17 cellular contexts compared by ENCODE assay signal in genomic region chr10:43360086-43360485, GRCh38. TPM values are rescaled to one million over a fixed set of nuclear protein-coding genes. Genes with fewer than 3 reads are reported as not detected.
DNase-seq lines count a peak whose midpoint lies in the region; ATAC-seq, FAIRE-seq and TF ChIP-seq lines count a peak whose summit lies in the region.
"Had no signal": no experiment of that assay in that cellular context is flagged by ENCODE, and none has a peak within 500 bp of the region (broad histone marks: within the 10 kb centered on the region; RNA-seq: fewer than 3 reads in every experiment).

No MANE protein-coding gene starts in this region.

- no peak overlapping the region for H3K4me3 ChIP-seq in epithelial cell of esophagus (ENCODE audit: low read length)
- H3K4me3 ChIP-seq: left lung, SJSA1, thoracic aorta had no signal

- ATAC-seq in activated CD8-positive, alpha-beta memory T cell treated with anti-CD3 and anti-CD28 coated beads, Interleukin-2, amount 10 ng/mL, durations not matched to agents 7 days and 5 days: no peak
- ATAC-seq: left lung had no signal

- peaks cover 1% of the 10 kb centered on the region for H3K36me3 Mint-ChIP-seq in activated CD8-positive, alpha-beta memory T cell treated with anti-CD3 and anti-CD28 coated beads, Interleukin-2, amount 10 ng/mL, durations not matched to agents 7 days and 5 days
- peaks cover 8% of the 10 kb centered on the region for H3K36me3 Mint-ChIP-seq in activated CD4-positive, alpha-beta memory T cell treated with anti-CD3 and anti-CD28 coated beads for 36 hours
- H3K36me3 Mint-ChIP-seq in progenitor cell of endocrine pancreas (ENCODE audit: insufficient read depth): no peaks in the 10 kb centered on the region

- intact Hi-C loops in activated CD4-positive, alpha-beta memory T cell treated with anti-CD3 and anti-CD28 coated beads for 36 hours (cut with micrococcal nuclease): loop anchor here (5.0 to 10.0 kb wide), 3 partner anchors 218 to 555 kb away; no protein-coding TSS in a partner anchor

- peak overlapping the region; percentile 69 for H3K27ac Mint-ChIP-seq in activated CD8-positive, alpha-beta memory T cell treated with anti-CD3 and anti-CD28 coated beads, Interleukin-2, amount 10 ng/mL, durations not matched to agents 7 days and 5 days
- peak overlapping the region; percentile 77 for H3K27ac Mint-ChIP-seq in activated CD4-positive, alpha-beta memory T cell treated with anti-CD3 and anti-CD28 coated beads for 36 hours
- H3K27ac Mint-ChIP-seq in progenitor cell of endocrine pancreas: no peak overlapping the region

- H3K4me3 Mint-ChIP-seq in activated CD8-positive, alpha-beta memory T cell treated with anti-CD3 and anti-CD28 coated beads, Interleukin-2, amount 10 ng/mL, durations not matched to agents 7 days and 5 days: no peak overlapping the region
- peak overlapping the region; percentile 42 for H3K4me3 Mint-ChIP-seq in activated CD4-positive, alpha-beta memory T cell treated with anti-CD3 and anti-CD28 coated beads for 36 hours
- peak overlapping the region; percentile 32 for H3K4me3 Mint-ChIP-seq in progenitor cell of endocrine pancreas (ENCODE audit: low read depth)

- H3K27me3 Mint-ChIP-seq in activated CD8-positive, alpha-beta memory T cell treated with anti-CD3 and anti-CD28 coated beads, Interleukin-2, amount 10 ng/mL, durations not matched to agents 7 days and 5 days: no peaks in the 10 kb centered on the region
- H3K27me3 Mint-ChIP-seq in activated CD4-positive, alpha-beta memory T cell treated with anti-CD3 and anti-CD28 coated beads for 36 hours: no peaks in the 10 kb centered on the region
- no peaks in the 10 kb centered on the region for H3K27me3 Mint-ChIP-seq in progenitor cell of endocrine pancreas

- no peak for FAIRE-seq in frontal cortex (lab: Jason Lieb, UNC)

- DNase-seq in activated CD8-positive, alpha-beta memory T cell treated with anti-CD3 and anti-CD28 coated beads, Interleukin-2, amount 10 ng/mL, durations not matched to agents 7 days and 5 days: no peak
- DNase-seq in activated CD8-positive, alpha-beta memory T cell treated with anti-CD3 and anti-CD28 coated beads for 24 hours: no peak
- DNase-seq in activated CD4-positive, alpha-beta memory T cell treated with anti-CD3 and anti-CD28 coated beads for 36 hours: no peak
- DNase-seq in epithelial cell of esophagus (ENCODE audit: low read depth) (peak; percentile 34), progenitor cell of endocrine pancreas (ENCODE audit: low spot score, unreplicated experiment) (no peak), hypothalamus (lab: John Stamatoyannopoulos, UW) (no peak), SIG-M5 (lab: John Stamatoyannopoulos, UW) (no peak), frontal cortex (ENCODE audit: low spot score in 2 of 2) (no peak)
- DNase-seq: COR-L47; left lung; NCI-H146; NCI-H446; stimulated activated CD4-positive, alpha-beta T cell treated with anti-CD3 and anti-CD28 coated beads, Interleukin-15, amount 100 ng/mL, for 24 hours had no signal

- CTCF ChIA-PET in activated CD8-positive, alpha-beta memory T cell treated with anti-CD3 and anti-CD28 coated beads, Interleukin-2, amount 10 ng/mL, durations not matched to agents 7 days and 5 days (lab: Charles Lee): interaction anchor here (0.7 to 1.1 kb wide), 3 partner anchors 8 to 68 kb away, joined by 3 to 4 read pairs (median 3); no protein-coding TSS in a partner anchor
- CTCF ChIA-PET in activated CD4-positive, alpha-beta memory T cell treated with anti-CD3 and anti-CD28 coated beads for 36 hours (lab: Charles Lee): interaction anchor here (0.7 to 1.2 kb wide), 3 partner anchors 67 to 101 kb away, joined by 4 read pairs; no protein-coding TSS in a partner anchor

- no peak for TF ChIP-seq CTCF in epithelial cell of esophagus (IDR thresholded peaks at IDR 0.05; ENCODE audit: insufficient read depth, low read depth, low read length, missing control alignments)
- TF ChIP-seq CTCF in progenitor cell of endocrine pancreas (IDR thresholded peaks at IDR 0.05; ENCODE audit: unreplicated experiment): no peak

- no peaks in the 10 kb centered on the region for H3K9me3 Mint-ChIP-seq in activated CD8-positive, alpha-beta memory T cell treated with anti-CD3 and anti-CD28 coated beads, Interleukin-2, amount 10 ng/mL, durations not matched to agents 7 days and 5 days (ENCODE audit: low read depth)
- H3K9me3 Mint-ChIP-seq in activated CD4-positive, alpha-beta memory T cell treated with anti-CD3 and anti-CD28 coated beads for 36 hours: no peaks in the 10 kb centered on the region
- H3K9me3 Mint-ChIP-seq in progenitor cell of endocrine pancreas (ENCODE audit: low read depth): no peaks in the 10 kb centered on the region

- H3K4me1 Mint-ChIP-seq in activated CD8-positive, alpha-beta memory T cell treated with anti-CD3 and anti-CD28 coated beads, Interleukin-2, amount 10 ng/mL, durations not matched to agents 7 days and 5 days: peaks cover 38% of the 10 kb centered on the region
- H3K4me1 Mint-ChIP-seq in activated CD4-positive, alpha-beta memory T cell treated with anti-CD3 and anti-CD28 coated beads for 36 hours (ENCODE audit: low read depth): peaks cover 32% of the 10 kb centered on the region
- peaks cover 13% of the 10 kb centered on the region for H3K4me1 Mint-ChIP-seq in progenitor cell of endocrine pancreas (ENCODE audit: low read depth)

- POLR2A ChIA-PET in activated CD4-positive, alpha-beta memory T cell treated with anti-CD3 and anti-CD28 coated beads for 36 hours (lab: Charles Lee): no interaction called here

RNA-seq across cellular contexts. Expression of gene FXYD4, which starts 11.3 kb away (rescaled TPM):
- under 1 TPM in 1 of 2 experiments, not detected in 1; 0.37 TPM for total RNA-seq in activated CD8-positive, alpha-beta memory T cell treated with anti-CD3 and anti-CD28 coated beads, Interleukin-2, amount 10 ng/mL, durations not matched to agents 7 days and 5 days
- not detected for total RNA-seq in activated CD4-positive, alpha-beta memory T cell treated with anti-CD3 and anti-CD28 coated beads for 36 hours
- total RNA-seq in progenitor cell of endocrine pancreas: not detected in 2 replicates
- not detected for total RNA-seq in frontal cortex
- total RNA-seq: fibroblast of lung, LHCN-M2, SJSA1, thoracic aorta had no signal

RNA-seq across cellular contexts. Expression of gene HNRNPF, which starts 48.9 kb away (rescaled TPM):
- 100 to 1,000 TPM; 446 to 512 TPM for total RNA-seq in activated CD8-positive, alpha-beta memory T cell treated with anti-CD3 and anti-CD28 coated beads, Interleukin-2, amount 10 ng/mL, durations not matched to agents 7 days and 5 days
- 100 to 1,000 TPM; 504 to 518 TPM for total RNA-seq in activated CD4-positive, alpha-beta memory T cell treated with anti-CD3 and anti-CD28 coated beads for 36 hours
- 211 and 221 TPM in 2 replicates for total RNA-seq in progenitor cell of endocrine pancreas
- 97.4 TPM for total RNA-seq in frontal cortex
